Comparison of ENCODE assay signal across 7 cellular contexts in genomic region chr5:173056783-173057061, GRCh38. TPM values are rescaled to one million over a fixed set of nuclear protein-coding genes. Genes with fewer than 3 reads are reported as not detected.
DNase-seq lines count a peak whose midpoint lies in the region; ATAC-seq, FAIRE-seq and TF ChIP-seq lines count a peak whose summit lies in the region.

No MANE protein-coding gene starts in this region.

- peaks cover 17% of the 10 kb centered on the region for H3K4me1 Mint-ChIP-seq in activated T-helper 1 cell treated with anti-CD3 and anti-CD28 coated beads, Interleukin-12 subunit alpha, Interleukin-12 subunit beta, Interleukin-2, Interleukin-4 antibody, amounts not matched to agents 30 ng/mL and 10 ng/mL and 1 ng/mL, durations not matched to agents 14 hours and 24 hours and 36 hours (ENCODE audit: low read depth)

- H3K36me3 ChIP-seq in small intestine (ENCODE audit: control insufficient read depth in 2 of 2, insufficient read depth in 2 of 2, low read length in 2 of 2), result no peaks in the 10 kb centered on the region

- no peaks in the 10 kb centered on the region for H3K4me1 ChIP-seq in right cardiac atrium (ENCODE audit: control insufficient read depth, insufficient read depth, low read length)
- no peaks in the 10 kb centered on the region for H3K4me1 ChIP-seq in small intestine (ENCODE audit: control insufficient read depth in 2 of 2, insufficient read depth in 1 of 2, low read depth in 1 of 2, low read length in 1 of 2)

- H3K27ac ChIP-seq in right cardiac atrium (ENCODE audit: low read length), result peak overlapping the region; percentile 90
- peak overlapping the region; percentile 82 to 94 for H3K27ac ChIP-seq in small intestine (ENCODE audit: low read depth in 1 of 2, low read length in 1 of 2)

- H3K9me3 ChIP-seq in right cardiac atrium (ENCODE audit: control insufficient read depth, low read length) (no peaks in the 10 kb centered on the region), small intestine (ENCODE audit: control insufficient read depth, low read depth) (no peaks in the 10 kb centered on the region)

- TF ChIP-seq CTCF in GM12864 (IDR thresholded peaks at IDR 0.05; ENCODE audit: low read depth, low read length, missing control alignments), result no peak

- no peaks in the 10 kb centered on the region for H3K27me3 ChIP-seq in right cardiac atrium (ENCODE audit: control insufficient read depth, insufficient read depth)
- H3K27me3 ChIP-seq in small intestine (ENCODE audit: control insufficient read depth in 2 of 2, insufficient read depth in 2 of 2, low read length in 2 of 2), result no peaks in the 10 kb centered on the region

- under 1% methylated on average over 26 of the region's 27 CpGs for WGBS in right cardiac atrium
- WGBS in small intestine, 3 donors, result 1% methylated on average over 18 to 27 of the region's 27 CpGs

- DNase-seq in GM12864 (ENCODE audit: low read depth), result no peak
- DNase-seq in HuH-7 (ENCODE audit: low spot score), result peak; percentile 59
- no peak for DNase-seq in activated T-helper 1 cell treated with anti-CD3 and anti-CD28 coated beads, Interleukin-12 subunit alpha, Interleukin-12 subunit beta, Interleukin-2, Interleukin-4 antibody, amounts not matched to agents 30 ng/mL and 10 ng/mL and 1 ng/mL, durations not matched to agents 14 hours and 24 hours and 36 hours (ENCODE audit: low spot score)
- DNase-seq in right cardiac atrium, result no peak
- DNase-seq in small intestine, result no peak
- no peak for DNase-seq in posterior cingulate gyrus

- no peak for FAIRE-seq in small intestine (lab: Jason Lieb, UNC)

- peaks cover 2% of the 10 kb centered on the region for H3K27me3 Mint-ChIP-seq in activated T-helper 1 cell treated with anti-CD3 and anti-CD28 coated beads, Interleukin-12 subunit alpha, Interleukin-12 subunit beta, Interleukin-2, Interleukin-4 antibody, amounts not matched to agents 30 ng/mL and 10 ng/mL and 1 ng/mL, durations not matched to agents 14 hours and 24 hours and 36 hours (ENCODE audit: insufficient read depth)

- intact Hi-C loops in activated T-helper 1 cell treated with anti-CD3 and anti-CD28 coated beads, Interleukin-12 subunit alpha, Interleukin-12 subunit beta, Interleukin-2, Interleukin-4 antibody, amounts not matched to agents 30 ng/mL and 10 ng/mL and 1 ng/mL, durations not matched to agents 14 hours and 24 hours and 36 hours (cut with micrococcal nuclease), result loop anchor here (1.0 to 10.0 kb wide), 16 partner anchors 72 to 1669 kb away; partner anchors contain the start of genes BNIP1, BOD1, CPEB4 and ERGIC1
- intact Hi-C loops in right cardiac atrium (cut with DNase I) (loop anchor here in 1 of 4 donors (10.0 kb wide), 1 partner anchor 72 kb away; the partner anchor contains the start of gene ATP6V0E1), posterior cingulate gyrus (cut with DNase I) (loop anchor here (2.0 to 5.0 kb wide), 3 partner anchors 34 to 88 kb away; partner anchors contain the start of genes ATP6V0E1 and BNIP1)

- no peaks in the 10 kb centered on the region for H3K9me3 Mint-ChIP-seq in activated T-helper 1 cell treated with anti-CD3 and anti-CD28 coated beads, Interleukin-12 subunit alpha, Interleukin-12 subunit beta, Interleukin-2, Interleukin-4 antibody, amounts not matched to agents 30 ng/mL and 10 ng/mL and 1 ng/mL, durations not matched to agents 14 hours and 24 hours and 36 hours

- ATAC-seq in GM21515 (IDR thresholded peaks at IDR 0.05; ENCODE audit: unreplicated experiment) (peak; percentile 21), right cardiac atrium (peak; percentile 77 to 78)

- peak overlapping the region; percentile 90 for H3K27ac Mint-ChIP-seq in activated T-helper 1 cell treated with anti-CD3 and anti-CD28 coated beads, Interleukin-12 subunit alpha, Interleukin-12 subunit beta, Interleukin-2, Interleukin-4 antibody, amounts not matched to agents 30 ng/mL and 10 ng/mL and 1 ng/mL, durations not matched to agents 14 hours and 24 hours and 36 hours

- H3K4me3 ChIP-seq in GM12864 (ENCODE audit: low read depth, low read length), result peak overlapping the region; percentile 72
- peak overlapping the region; percentile 97 for H3K4me3 ChIP-seq in right cardiac atrium (ENCODE audit: low read length)
- H3K4me3 ChIP-seq in small intestine (ENCODE audit: low read depth in 1 of 2, low read length in 2 of 2), result peak overlapping the region; percentile 98 to 99

- H3K36me3 Mint-ChIP-seq in activated T-helper 1 cell treated with anti-CD3 and anti-CD28 coated beads, Interleukin-12 subunit alpha, Interleukin-12 subunit beta, Interleukin-2, Interleukin-4 antibody, amounts not matched to agents 30 ng/mL and 10 ng/mL and 1 ng/mL, durations not matched to agents 14 hours and 24 hours and 36 hours (ENCODE audit: low read depth), result no peaks in the 10 kb centered on the region

- H3K4me3 Mint-ChIP-seq in activated T-helper 1 cell treated with anti-CD3 and anti-CD28 coated beads, Interleukin-12 subunit alpha, Interleukin-12 subunit beta, Interleukin-2, Interleukin-4 antibody, amounts not matched to agents 30 ng/mL and 10 ng/mL and 1 ng/mL, durations not matched to agents 14 hours and 24 hours and 36 hours, result peak overlapping the region; percentile 88

RNA-seq across cellular contexts. Expression of gene CREBRF, which starts 0.6 kb away (rescaled TPM):
- total RNA-seq in activated T-helper 1 cell treated with anti-CD3 and anti-CD28 coated beads, Interleukin-12 subunit alpha, Interleukin-12 subunit beta, Interleukin-2, Interleukin-4 antibody, amounts not matched to agents 30 ng/mL and 10 ng/mL and 1 ng/mL, durations not matched to agents 14 hours and 24 hours and 36 hours, result 7.4 and 9.2 TPM in 2 replicates
- total RNA-seq in right cardiac atrium, result 10 to 100 TPM; 14.7 to 29.7 (median 26.2) TPM
- polyA plus RNA-seq in right cardiac atrium (6.9 TPM), small intestine (1 to 10 TPM; 3.8 to 6.5 (median 5.7) TPM)
